Comparison of ENCODE assay signal across 9 cellular contexts in the genomic region with DNA sequence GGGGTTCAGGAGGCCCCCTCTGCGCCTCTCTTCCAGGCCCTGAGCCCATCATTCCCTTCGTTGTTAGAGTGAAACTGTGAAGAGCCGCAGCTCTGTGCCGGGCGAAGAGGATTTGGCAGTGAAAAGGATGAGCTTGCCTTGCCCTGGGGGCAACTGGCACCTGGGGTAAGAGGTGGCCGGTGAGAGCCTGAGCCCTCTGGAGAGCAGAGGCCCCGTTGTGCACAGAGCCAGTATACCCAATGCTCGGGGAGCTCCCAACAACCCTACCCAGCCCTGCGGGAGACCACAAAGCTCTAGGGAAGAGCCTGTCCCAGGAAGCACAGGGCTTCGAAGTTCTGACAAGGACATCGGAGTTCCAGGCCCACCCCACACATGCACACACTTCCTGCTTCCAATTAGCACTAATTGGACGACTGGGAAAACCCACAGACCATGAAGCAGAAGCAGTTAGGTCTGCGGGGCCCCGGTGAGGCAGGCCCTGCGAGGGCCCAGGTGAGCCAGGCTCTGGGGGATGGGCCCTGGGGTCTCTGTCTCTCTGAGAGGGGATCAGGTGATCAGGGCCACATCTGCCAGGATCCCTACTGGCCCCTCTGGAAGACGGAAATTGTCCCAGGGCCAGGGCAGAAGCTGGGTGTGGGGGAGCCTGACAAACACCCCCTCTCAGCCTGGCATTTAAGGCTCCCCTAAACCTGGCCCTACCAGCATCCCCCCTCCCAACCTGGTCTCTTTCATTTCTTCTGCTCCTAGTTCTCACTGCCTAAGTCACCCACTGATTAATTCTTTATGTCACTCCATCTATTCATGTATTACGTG. TPM values are rescaled to one million over a fixed set of nuclear protein-coding genes. Genes with fewer than 3 reads are reported as not detected.
DNase-seq lines count a peak whose midpoint lies in the region; ATAC-seq and TF ChIP-seq lines count a peak whose summit lies in the region.
"Had no signal": no experiment of that assay in that cellular context is flagged by ENCODE, and none has a peak within 500 bp of the region (broad histone marks: within the 10 kb centered on the region; RNA-seq: fewer than 3 reads in every experiment).

No MANE protein-coding gene starts in this region.

- WGBS in prostate gland: 67% methylated on average over 17 of the region's 17 CpGs

- no peaks in the 10 kb centered on the region for H3K79me2 ChIP-seq in fibroblast of lung (ENCODE audit: control insufficient read depth, insufficient read depth, low read length)

- H2AFZ ChIP-seq in fibroblast of lung (ENCODE audit: low read length): peak overlapping the region; percentile 85

- H3K36me3 ChIP-seq in GM06990 (ENCODE audit: control insufficient read depth, insufficient read depth, low read length) (no peaks in the 10 kb centered on the region), Peyer's patch (no peaks in the 10 kb centered on the region), fibroblast of lung (ENCODE audit: control insufficient read depth, insufficient read depth, low read length) (no peaks in the 10 kb centered on the region), prostate gland (no peaks in the 10 kb centered on the region)
- H3K36me3 ChIP-seq: adrenal gland had no signal

- no peak for ATAC-seq in GM21717 (IDR thresholded peaks at IDR 0.05; ENCODE audit: unreplicated experiment)
- ATAC-seq in GM18861 (IDR thresholded peaks at IDR 0.05; ENCODE audit: unreplicated experiment): no peak
- ATAC-seq in GM21360 (IDR thresholded peaks at IDR 0.05; ENCODE audit: unreplicated experiment): no peak

- intact Hi-C loops in prostate gland (cut with DNase I): loop anchor here (2.0 to 10.0 kb wide), 4 partner anchors 141 to 335 kb away; a partner anchor contains a TSS

- TF ChIP-seq POLR2A in Peyer's patch (IDR thresholded peaks at IDR 0.05) (no peak), prostate gland (IDR thresholded peaks at IDR 0.05) (no peak)

- DNase-seq in GM06990 (ENCODE audit: extremely low read depth, insufficient read length) (no peak), Peyer's patch (no peak), fibroblast of lung (ENCODE audit: low read depth in 2 of 2) (no peak), prostate gland (ENCODE audit: low spot score) (no peak), OCI-M1 (lab: John Stamatoyannopoulos, UW) (no peak)

- H3K4me3 ChIP-seq in GM06990 (replicated peaks; ENCODE audit: low read depth, low read length) (peak overlapping the region; percentile 83), Peyer's patch (peak overlapping the region in 3 of 4 donors; percentile 66 to 75 (median 69)), fibroblast of lung (replicated peaks in 1 of 4; ENCODE audit: control extremely low read depth in 1 of 4, insufficient read depth in 1 of 4, low read depth in 3 of 4, low read length in 4 of 4) (no peak overlapping the region), prostate gland (peak overlapping the region; percentile 57 to 66)

- H3K9ac ChIP-seq in fibroblast of lung (ENCODE audit: insufficient read depth, low read length): no peak overlapping the region

- H3K27me3 ChIP-seq in GM06990 (replicated peaks; ENCODE audit: control insufficient read depth, insufficient read depth, low read length) (no peaks in the 10 kb centered on the region), Peyer's patch (no peaks in the 10 kb centered on the region), fibroblast of lung (ENCODE audit: control insufficient read depth, insufficient read depth, low read length) (no peaks in the 10 kb centered on the region), prostate gland (replicated peaks; ENCODE audit: insufficient read depth) (no peaks in the 10 kb centered on the region)
- H3K27me3 ChIP-seq: adrenal gland had no signal

- TF ChIP-seq CTCF in GM06990 (IDR thresholded peaks at IDR 0.05; ENCODE audit: insufficient read depth, low read length, poor library complexity, severe bottlenecking): no peak
- TF ChIP-seq CTCF in Peyer's patch (IDR thresholded peaks at IDR 0.05): no peak
- TF ChIP-seq CTCF in fibroblast of lung (conservative IDR thresholded peaks at IDR 0.05 in 1 of 2, IDR thresholded peaks at IDR 0.05 in 1 of 2; ENCODE audit: low read depth in 1 of 2, low read length in 2 of 2): no peak
- TF ChIP-seq CTCF in prostate gland (IDR thresholded peaks at IDR 0.05): no peak

- no peaks in the 10 kb centered on the region for H4K20me1 ChIP-seq in fibroblast of lung (ENCODE audit: control insufficient read depth, extremely low read depth, insufficient read depth, low read length)

- H3K4me1 ChIP-seq in Peyer's patch: peaks cover 0 to 8% (median 6%) of the 10 kb centered on the region in 4 donors
- H3K4me1 ChIP-seq in fibroblast of lung (ENCODE audit: control insufficient read depth, extremely low read depth, insufficient read depth, low read length): peaks cover 5% of the 10 kb centered on the region
- peaks cover 5% of the 10 kb centered on the region for H3K4me1 ChIP-seq in prostate gland (replicated peaks)

- H3K27ac ChIP-seq in Peyer's patch: peak overlapping the region in 3 of 4 donors; percentile 53 to 82 (median 68)
- no peak overlapping the region for H3K27ac ChIP-seq in fibroblast of lung (ENCODE audit: insufficient read depth, low read length)
- H3K27ac ChIP-seq in prostate gland: peak overlapping the region; percentile 55 to 56

- peak overlapping the region; percentile 98 for H3K4me2 ChIP-seq in fibroblast of lung (ENCODE audit: extremely low read depth, insufficient read depth, low read length)

- no peaks in the 10 kb centered on the region for H3K9me3 ChIP-seq in Peyer's patch
- no peaks in the 10 kb centered on the region for H3K9me3 ChIP-seq in fibroblast of lung (ENCODE audit: control insufficient read depth, insufficient read depth, low read depth, low read length)
- H3K9me3 ChIP-seq in prostate gland: no peaks in the 10 kb centered on the region
- H3K9me3 ChIP-seq: adrenal gland had no signal

RNA-seq across cellular contexts. Expression of a gene that starts 27.9 kb away (rescaled TPM):
- total RNA-seq in Peyer's patch (10 to 100 TPM; 16.1 to 45.4 (median 23.0) TPM), fibroblast of lung (5.6 and 5.9 TPM in 2 replicates), prostate gland (10 to 100 TPM; 35.3 to 37.4 TPM)
- polyA plus RNA-seq in fibroblast of lung: 3.4 and 3.7 TPM in 2 replicates
- 2.9 and 3.0 TPM in 2 replicates for polyA plus RNA-seq in fibroblast of lung (2012)
- polyA minus RNA-seq in fibroblast of lung (ENCODE audit: low replicate concordance): 9.0 and 11.5 TPM in 2 replicates

RNA-seq across cellular contexts. Expression of a gene that starts 56.5 kb away (rescaled TPM):
- total RNA-seq in Peyer's patch (10 to 100 TPM in 3 of 4 donors, 1 to 10 TPM in 1; 9.0 to 19.8 (median 10.8) TPM), fibroblast of lung (9.0 and 9.7 TPM in 2 replicates), prostate gland (10 to 100 TPM; 10.3 to 31.1 TPM)
- polyA plus RNA-seq in fibroblast of lung: 20.5 and 25.2 TPM in 2 replicates
- 18.2 and 25.3 TPM in 2 replicates for polyA plus RNA-seq in fibroblast of lung (2012)
- 60.2 and 86.6 TPM in 2 replicates for polyA minus RNA-seq in fibroblast of lung (ENCODE audit: low replicate concordance)

Comparison
In these comparisons a context has a peak if more than half of its experiments do, and no peak if none do; other contexts are left out.
1. H3K4me3 ChIP-seq: peak in GM06990 (single experiment), Peyer's patch (3 of 4) and prostate gland (2 of 2); none in fibroblast of lung (0 of 4).